Comparison of ENCODE assay signal across 14 cellular contexts in the genomic region with DNA sequence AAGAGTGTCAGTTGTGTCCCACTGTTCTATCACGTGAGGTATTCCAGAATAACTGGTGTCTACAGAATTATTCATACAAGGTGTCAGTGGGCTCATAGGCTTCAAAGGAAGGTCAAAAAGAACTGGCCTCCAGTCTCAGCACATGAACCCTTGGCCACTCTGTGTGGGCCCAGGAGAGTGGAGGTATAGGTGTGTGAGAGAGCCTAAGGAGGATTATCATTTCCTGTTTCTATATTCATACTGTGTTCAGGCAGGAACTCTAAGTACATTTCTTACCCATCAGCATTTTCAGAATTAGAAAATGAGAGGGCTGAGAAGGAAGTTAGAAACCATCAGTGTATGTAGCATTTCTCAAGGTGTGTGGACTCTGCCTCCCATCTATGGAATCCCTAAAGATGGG.
DNase-seq lines count a peak whose midpoint lies in the region; ATAC-seq and TF ChIP-seq lines count a peak whose summit lies in the region.
"Had no signal": no experiment of that assay in that cellular context is flagged by ENCODE, and none has a peak within 500 bp of the region (broad histone marks: within the 10 kb centered on the region; RNA-seq: fewer than 3 reads in every experiment).

No MANE protein-coding gene starts in this region.

- peak overlapping the region; percentile 79 for H3K27ac Mint-ChIP-seq in activated naive CD4-positive, alpha-beta T cell treated with anti-CD3 and anti-CD28 coated beads, Interleukin-2, amount 50 U/mL, for 24 hours
- peak overlapping the region; percentile 53 for H3K27ac Mint-ChIP-seq in activated CD4-positive, alpha-beta memory T cell treated with anti-CD3 and anti-CD28 coated beads for 36 hours
- peak overlapping the region; percentile 16 to 74 for H3K27ac Mint-ChIP-seq in stimulated activated naive CD8-positive, alpha-beta T cell treated with anti-CD3 and anti-CD28 coated beads, Interleukin-15, amount 100 ng/mL, for 72 hours

- H3K36me3 ChIP-seq in right atrium auricular region = no peaks in the 10 kb centered on the region

- no peak overlapping the region for H3K4me3 ChIP-seq in right atrium auricular region
- H3K4me3 ChIP-seq: psoas muscle, SK-N-MC had no signal

- no peaks in the 10 kb centered on the region for H3K27me3 Mint-ChIP-seq in activated naive CD4-positive, alpha-beta T cell treated with anti-CD3 and anti-CD28 coated beads, Interleukin-2, amount 50 U/mL, for 24 hours
- H3K27me3 Mint-ChIP-seq in activated CD4-positive, alpha-beta memory T cell treated with anti-CD3 and anti-CD28 coated beads for 36 hours = no peaks in the 10 kb centered on the region
- no peaks in the 10 kb centered on the region for H3K27me3 Mint-ChIP-seq in stimulated activated naive CD8-positive, alpha-beta T cell treated with anti-CD3 and anti-CD28 coated beads, Interleukin-15, amount 100 ng/mL, for 72 hours
- H3K27me3 Mint-ChIP-seq: central memory CD8-positive, alpha-beta T cell had no signal

- no peak for DNase-seq in activated naive CD4-positive, alpha-beta T cell treated with anti-CD3 and anti-CD28 coated beads, Interleukin-2, amount 50 U/mL, for 16 hours
- no peak for DNase-seq in activated CD4-positive, alpha-beta memory T cell treated with anti-CD3 and anti-CD28 coated beads for 36 hours
- no peak for DNase-seq in stimulated activated naive CD8-positive, alpha-beta T cell treated with anti-CD3 and anti-CD28 coated beads, Interleukin-15, amount 100 ng/mL, for 72 hours
- DNase-seq in right atrium auricular region (ENCODE audit: low spot score) (no peak), C1 segment of cervical spinal cord (lab: John Stamatoyannopoulos, UW) (no peak), amniotic stem cell (lab: John Stamatoyannopoulos, UW) (no peak)
- DNase-seq: activated effector memory CD4-positive, alpha-beta T cell treated with Interleukin-2 at 50 U/mL for 16 hours; DMS53; HCEC 1CT; psoas muscle had no signal

- intact Hi-C loops in activated CD4-positive, alpha-beta memory T cell treated with anti-CD3 and anti-CD28 coated beads for 36 hours (cut with micrococcal nuclease) = no loop called here

- CTCF ChIA-PET in activated CD4-positive, alpha-beta memory T cell treated with anti-CD3 and anti-CD28 coated beads for 36 hours (lab: Charles Lee) = no interaction called here

- no peaks in the 10 kb centered on the region for H3K9me3 ChIP-seq in right atrium auricular region
- H3K9me3 ChIP-seq: psoas muscle had no signal

- H3K4me1 Mint-ChIP-seq in activated naive CD4-positive, alpha-beta T cell treated with anti-CD3 and anti-CD28 coated beads, Interleukin-2, amount 50 U/mL, for 24 hours = peaks cover 95% of the 10 kb centered on the region
- H3K4me1 Mint-ChIP-seq in activated CD4-positive, alpha-beta memory T cell treated with anti-CD3 and anti-CD28 coated beads for 36 hours (ENCODE audit: low read depth) = peaks cover 72% of the 10 kb centered on the region
- H3K4me1 Mint-ChIP-seq in stimulated activated naive CD8-positive, alpha-beta T cell treated with anti-CD3 and anti-CD28 coated beads, Interleukin-15, amount 100 ng/mL, for 72 hours = peaks cover 68% of the 10 kb centered on the region

- no peak for TF ChIP-seq CTCF in right atrium auricular region (IDR thresholded peaks at IDR 0.05)

- H3K9me3 Mint-ChIP-seq in activated naive CD4-positive, alpha-beta T cell treated with anti-CD3 and anti-CD28 coated beads, Interleukin-2, amount 50 U/mL, for 24 hours = peaks cover 10% of the 10 kb centered on the region
- H3K9me3 Mint-ChIP-seq in activated CD4-positive, alpha-beta memory T cell treated with anti-CD3 and anti-CD28 coated beads for 36 hours = peaks cover 6% of the 10 kb centered on the region
- H3K9me3 Mint-ChIP-seq in stimulated activated naive CD8-positive, alpha-beta T cell treated with anti-CD3 and anti-CD28 coated beads, Interleukin-15, amount 100 ng/mL, for 72 hours = peaks cover 11 to 23% of the 10 kb centered on the region in 2 donors

- peaks cover 0 to 18% of the 10 kb centered on the region in 2 donors for H3K4me1 ChIP-seq in right atrium auricular region
- H3K4me1 ChIP-seq: psoas muscle had no signal

- H3K27me3 ChIP-seq in right atrium auricular region = no peaks in the 10 kb centered on the region

- peaks cover 36% of the 10 kb centered on the region for H3K36me3 Mint-ChIP-seq in activated naive CD4-positive, alpha-beta T cell treated with anti-CD3 and anti-CD28 coated beads, Interleukin-2, amount 50 U/mL, for 24 hours
- peaks cover 16% of the 10 kb centered on the region for H3K36me3 Mint-ChIP-seq in activated CD4-positive, alpha-beta memory T cell treated with anti-CD3 and anti-CD28 coated beads for 36 hours

- H3K4me3 Mint-ChIP-seq in activated naive CD4-positive, alpha-beta T cell treated with anti-CD3 and anti-CD28 coated beads, Interleukin-2, amount 50 U/mL, for 24 hours = peak overlapping the region; percentile 56
- H3K4me3 Mint-ChIP-seq in activated CD4-positive, alpha-beta memory T cell treated with anti-CD3 and anti-CD28 coated beads for 36 hours = no peak overlapping the region
- peak overlapping the region; percentile 2 to 12 for H3K4me3 Mint-ChIP-seq in stimulated activated naive CD8-positive, alpha-beta T cell treated with anti-CD3 and anti-CD28 coated beads, Interleukin-15, amount 100 ng/mL, for 72 hours
- H3K4me3 Mint-ChIP-seq: central memory CD8-positive, alpha-beta T cell had no signal

- no peak overlapping the region for H3K27ac ChIP-seq in right atrium auricular region
- H3K27ac ChIP-seq: psoas muscle, SK-N-MC had no signal

- POLR2A ChIA-PET in activated CD4-positive, alpha-beta memory T cell treated with anti-CD3 and anti-CD28 coated beads for 36 hours (lab: Charles Lee) = no interaction called here

- ATAC-seq in HG02678 (IDR thresholded peaks at IDR 0.05; ENCODE audit: unreplicated experiment) = peak; percentile 65
- no peak for ATAC-seq in stimulated activated naive CD8-positive, alpha-beta T cell treated with anti-CD3 and anti-CD28 coated beads, Interleukin-15, amount 100 ng/mL, for 72 hours
- ATAC-seq: psoas muscle had no signal
